In the genomic region with DNA sequence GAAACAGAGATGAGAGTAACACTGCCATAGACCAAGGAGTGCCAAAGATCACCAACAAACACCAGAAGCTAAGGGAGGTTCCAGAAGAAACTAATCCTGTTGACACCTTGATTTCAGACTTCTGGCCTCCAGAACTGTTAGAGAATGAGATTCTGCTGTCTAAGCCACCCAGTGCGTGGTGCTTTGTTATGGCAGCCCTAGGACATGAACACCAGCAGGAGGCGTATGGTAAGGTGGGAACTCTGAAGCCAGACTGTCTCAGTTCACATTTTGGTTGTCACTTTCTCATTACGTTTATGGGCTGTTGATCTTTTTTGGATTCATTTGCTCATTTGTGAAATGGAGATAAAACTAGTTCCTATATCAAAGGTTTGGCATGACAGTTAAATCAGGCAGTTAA, we compare ENCODE assay signal across 1 cellular context.
TF ChIP-seq lines count a peak whose summit lies in the region.

No MANE protein-coding gene starts in this region.

TF ChIP-seq in GM23338, 12 proteins besides CTCF, POLR2A, EP300 and RAD21 (continued from another document):
- TF ChIP-seq, protein P1, sequence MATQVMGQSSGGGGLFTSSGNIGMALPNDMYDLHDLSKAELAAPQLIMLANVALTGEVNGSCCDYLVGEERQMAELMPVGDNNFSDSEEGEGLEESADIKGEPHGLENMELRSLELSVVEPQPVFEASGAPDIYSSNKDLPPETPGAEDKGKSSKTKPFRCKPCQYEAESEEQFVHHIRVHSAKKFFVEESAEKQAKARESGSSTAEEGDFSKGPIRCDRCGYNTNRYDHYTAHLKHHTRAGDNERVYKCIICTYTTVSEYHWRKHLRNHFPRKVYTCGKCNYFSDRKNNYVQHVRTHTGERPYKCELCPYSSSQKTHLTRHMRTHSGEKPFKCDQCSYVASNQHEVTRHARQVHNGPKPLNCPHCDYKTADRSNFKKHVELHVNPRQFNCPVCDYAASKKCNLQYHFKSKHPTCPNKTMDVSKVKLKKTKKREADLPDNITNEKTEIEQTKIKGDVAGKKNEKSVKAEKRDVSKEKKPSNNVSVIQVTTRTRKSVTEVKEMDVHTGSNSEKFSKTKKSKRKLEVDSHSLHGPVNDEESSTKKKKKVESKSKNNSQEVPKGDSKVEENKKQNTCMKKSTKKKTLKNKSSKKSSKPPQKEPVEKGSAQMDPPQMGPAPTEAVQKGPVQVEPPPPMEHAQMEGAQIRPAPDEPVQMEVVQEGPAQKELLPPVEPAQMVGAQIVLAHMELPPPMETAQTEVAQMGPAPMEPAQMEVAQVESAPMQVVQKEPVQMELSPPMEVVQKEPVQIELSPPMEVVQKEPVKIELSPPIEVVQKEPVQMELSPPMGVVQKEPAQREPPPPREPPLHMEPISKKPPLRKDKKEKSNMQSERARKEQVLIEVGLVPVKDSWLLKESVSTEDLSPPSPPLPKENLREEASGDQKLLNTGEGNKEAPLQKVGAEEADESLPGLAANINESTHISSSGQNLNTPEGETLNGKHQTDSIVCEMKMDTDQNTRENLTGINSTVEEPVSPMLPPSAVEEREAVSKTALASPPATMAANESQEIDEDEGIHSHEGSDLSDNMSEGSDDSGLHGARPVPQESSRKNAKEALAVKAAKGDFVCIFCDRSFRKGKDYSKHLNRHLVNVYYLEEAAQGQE (IDR thresholded peaks at IDR 0.05; ENCODE audit: unreplicated experiment) = no peak
- TF ChIP-seq, protein P2, sequence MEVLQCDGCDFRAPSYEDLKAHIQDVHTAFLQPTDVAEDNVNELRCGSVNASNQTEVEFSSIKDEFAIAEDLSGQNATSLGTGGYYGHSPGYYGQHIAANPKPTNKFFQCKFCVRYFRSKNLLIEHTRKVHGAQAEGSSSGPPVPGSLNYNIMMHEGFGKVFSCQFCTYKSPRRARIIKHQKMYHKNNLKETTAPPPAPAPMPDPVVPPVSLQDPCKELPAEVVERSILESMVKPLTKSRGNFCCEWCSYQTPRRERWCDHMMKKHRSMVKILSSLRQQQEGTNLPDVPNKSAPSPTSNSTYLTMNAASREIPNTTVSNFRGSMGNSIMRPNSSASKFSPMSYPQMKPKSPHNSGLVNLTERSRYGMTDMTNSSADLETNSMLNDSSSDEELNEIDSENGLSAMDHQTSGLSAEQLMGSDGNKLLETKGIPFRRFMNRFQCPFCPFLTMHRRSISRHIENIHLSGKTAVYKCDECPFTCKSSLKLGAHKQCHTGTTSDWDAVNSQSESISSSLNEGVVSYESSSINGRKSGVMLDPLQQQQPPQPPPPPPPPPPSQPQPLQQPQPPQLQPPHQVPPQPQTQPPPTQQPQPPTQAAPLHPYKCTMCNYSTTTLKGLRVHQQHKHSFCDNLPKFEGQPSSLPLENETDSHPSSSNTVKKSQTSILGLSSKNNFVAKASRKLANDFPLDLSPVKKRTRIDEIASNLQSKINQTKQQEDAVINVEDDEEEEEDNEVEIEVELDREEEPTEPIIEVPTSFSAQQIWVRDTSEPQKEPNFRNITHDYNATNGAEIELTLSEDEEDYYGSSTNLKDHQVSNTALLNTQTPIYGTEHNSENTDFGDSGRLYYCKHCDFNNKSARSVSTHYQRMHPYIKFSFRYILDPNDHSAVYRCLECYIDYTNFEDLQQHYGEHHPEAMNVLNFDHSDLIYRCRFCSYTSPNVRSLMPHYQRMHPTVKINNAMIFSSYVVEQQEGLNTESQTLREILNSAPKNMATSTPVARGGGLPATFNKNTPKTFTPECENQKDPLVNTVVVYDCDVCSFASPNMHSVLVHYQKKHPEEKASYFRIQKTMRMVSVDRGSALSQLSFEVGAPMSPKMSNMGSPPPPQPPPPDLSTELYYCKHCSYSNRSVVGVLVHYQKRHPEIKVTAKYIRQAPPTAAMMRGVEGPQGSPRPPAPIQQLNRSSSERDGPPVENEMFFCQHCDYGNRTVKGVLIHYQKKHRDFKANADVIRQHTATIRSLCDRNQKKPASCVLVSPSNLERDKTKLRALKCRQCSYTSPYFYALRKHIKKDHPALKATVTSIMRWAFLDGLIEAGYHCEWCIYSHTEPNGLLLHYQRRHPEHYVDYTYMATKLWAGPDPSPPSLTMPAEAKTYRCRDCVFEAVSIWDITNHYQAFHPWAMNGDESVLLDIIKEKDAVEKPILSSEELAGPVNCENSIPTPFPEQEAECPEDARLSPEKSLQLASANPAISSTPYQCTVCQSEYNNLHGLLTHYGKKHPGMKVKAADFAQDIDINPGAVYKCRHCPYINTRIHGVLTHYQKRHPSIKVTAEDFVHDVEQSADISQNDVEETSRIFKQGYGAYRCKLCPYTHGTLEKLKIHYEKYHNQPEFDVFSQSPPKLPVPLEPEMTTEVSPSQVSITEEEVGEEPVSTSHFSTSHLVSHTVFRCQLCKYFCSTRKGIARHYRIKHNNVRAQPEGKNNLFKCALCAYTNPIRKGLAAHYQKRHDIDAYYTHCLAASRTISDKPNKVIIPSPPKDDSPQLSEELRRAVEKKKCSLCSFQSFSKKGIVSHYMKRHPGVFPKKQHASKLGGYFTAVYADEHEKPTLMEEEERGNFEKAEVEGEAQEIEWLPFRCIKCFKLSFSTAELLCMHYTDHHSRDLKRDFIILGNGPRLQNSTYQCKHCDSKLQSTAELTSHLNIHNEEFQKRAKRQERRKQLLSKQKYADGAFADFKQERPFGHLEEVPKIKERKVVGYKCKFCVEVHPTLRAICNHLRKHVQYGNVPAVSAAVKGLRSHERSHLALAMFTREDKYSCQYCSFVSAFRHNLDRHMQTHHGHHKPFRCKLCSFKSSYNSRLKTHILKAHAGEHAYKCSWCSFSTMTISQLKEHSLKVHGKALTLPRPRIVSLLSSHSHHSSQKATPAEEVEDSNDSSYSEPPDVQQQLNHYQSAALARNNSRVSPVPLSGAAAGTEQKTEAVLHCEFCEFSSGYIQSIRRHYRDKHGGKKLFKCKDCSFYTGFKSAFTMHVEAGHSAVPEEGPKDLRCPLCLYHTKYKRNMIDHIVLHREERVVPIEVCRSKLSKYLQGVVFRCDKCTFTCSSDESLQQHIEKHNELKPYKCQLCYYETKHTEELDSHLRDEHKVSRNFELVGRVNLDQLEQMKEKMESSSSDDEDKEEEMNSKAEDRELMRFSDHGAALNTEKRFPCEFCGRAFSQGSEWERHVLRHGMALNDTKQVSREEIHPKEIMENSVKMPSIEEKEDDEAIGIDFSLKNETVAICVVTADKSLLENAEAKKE (CRISPR knock-in tag; IDR thresholded peaks at IDR 0.05) = no peak
- TF ChIP-seq ETS1 (IDR thresholded peaks at IDR 0.05) (no peak), POLR2AphosphoS5 (IDR thresholded peaks at IDR 0.05; ENCODE audit: low read depth) (no peak), EZH2 (IDR thresholded peaks at IDR 0.05; ENCODE audit: low read depth, unreplicated experiment) (no peak)
